8 cellular contexts compared by ENCODE assay signal in genomic region chr15:89358755-89359439, GRCh38. TPM values are rescaled to one million over a fixed set of nuclear protein-coding genes. Genes with fewer than 3 reads are reported as not detected.
A peak's percentile ranks its signal among the peaks of the same experiment; 100 is the strongest.
DNase-seq lines count a peak whose midpoint lies in the region; ATAC-seq and TF ChIP-seq lines count a peak whose summit lies in the region.

No MANE protein-coding gene starts in this region.

- 4% methylated on average over 68 of the region's 68 CpGs for WGBS in liver

- TF ChIP-seq CTCF in BJ (IDR thresholded peaks at IDR 0.05; ENCODE audit: insufficient read depth, low read depth, low read length) (peak; percentile 91), liver (IDR thresholded peaks at IDR 0.05; ENCODE audit: low read depth, low read length, missing input control) (no peak)

- H3K27ac ChIP-seq in liver (ENCODE audit: low read depth in 1 of 2, low read length in 2 of 2): no peak overlapping the region

- H3K27me3 Mint-ChIP-seq in activated CD4-positive, alpha-beta T cell treated with anti-CD3 and anti-CD28 coated beads, Interleukin-2, amount 10 ng/mL, durations not matched to agents 24 days and 14 days: peaks cover 73% of the 10 kb centered on the region

- CTCF ChIA-PET in BJ (lab: Yijun Ruan, JAX): interaction anchor here (0.6 to 7.8 kb wide), 50 partner anchors 8 to 258 kb away, joined by 3 to 164 read pairs (median 7); partner anchors contain the start of gene POLG

- ATAC-seq in GM19043 (IDR thresholded peaks at IDR 0.05; ENCODE audit: low read depth, unreplicated experiment): peak; percentile 76
- peak; percentile 83 for ATAC-seq in HG03342 (IDR thresholded peaks at IDR 0.05; ENCODE audit: unreplicated experiment)

- H3K27me3 ChIP-seq in BJ (ENCODE audit: control insufficient read depth, insufficient read depth, low read length) (peaks cover 67% of the 10 kb centered on the region), liver (ENCODE audit: control insufficient read depth in 4 of 4, insufficient read depth in 4 of 4, low read length in 3 of 4) (peaks cover 0 to 19% (median 9%) of the 10 kb centered on the region in 4 donors)

- no peaks in the 10 kb centered on the region for H3K9me3 Mint-ChIP-seq in activated CD4-positive, alpha-beta T cell treated with anti-CD3 and anti-CD28 coated beads, Interleukin-2, amount 10 ng/mL, durations not matched to agents 24 days and 14 days

- no peak overlapping the region for H3K9ac ChIP-seq in liver (ENCODE audit: low read depth in 1 of 2, low read length in 2 of 2)

- peaks cover 2 to 18% (median 9%) of the 10 kb centered on the region in 4 donors for H3K4me1 ChIP-seq in liver (ENCODE audit: control insufficient read depth in 4 of 4, insufficient read depth in 4 of 4, low read length in 3 of 4)

- peak; percentile 6 for DNase-seq in BJ (ENCODE audit: low read depth)
- peak; percentile 55 for DNase-seq in NCI-H460 (ENCODE audit: extremely low read depth, low read depth)
- peak; percentile 96 for DNase-seq in activated CD4-positive, alpha-beta T cell treated with anti-CD3 and anti-CD28 coated beads, Interleukin-2, amount 10 ng/mL, durations not matched to agents 24 days and 14 days
- DNase-seq in dedifferentiated amniotic fluid mesenchymal stem cell (ENCODE audit: extremely low spot score): peak; percentile 40
- peak; percentile 75 to 79 for DNase-seq in stimulated activated CD4-positive, alpha-beta T cell treated with anti-CD3 and anti-CD28 coated beads, Interleukin-4, amount 100 ng/mL, for 48 hours (ENCODE audit: low read depth in 2 of 2)

- H3K4me3 ChIP-seq in BJ (ENCODE audit: low read depth, low read length) (peak overlapping the region; percentile 45), liver (ENCODE audit: low read depth in 1 of 3, low read length in 3 of 3) (peak overlapping the region in 2 of 3 donors; percentile 34 to 55)

- intact Hi-C loops in activated CD4-positive, alpha-beta T cell treated with anti-CD3 and anti-CD28 coated beads, Interleukin-2, amount 10 ng/mL, durations not matched to agents 24 days and 14 days (cut with micrococcal nuclease): loop anchor here (1.0 to 2.0 kb wide), 3 partner anchors 42 to 113 kb away; no protein-coding TSS in a partner anchor

- H3K27ac Mint-ChIP-seq in activated CD4-positive, alpha-beta T cell treated with anti-CD3 and anti-CD28 coated beads, Interleukin-2, amount 10 ng/mL, durations not matched to agents 24 days and 14 days: peak overlapping the region; percentile 37

- peak overlapping the region; percentile 86 for H3K4me3 Mint-ChIP-seq in activated CD4-positive, alpha-beta T cell treated with anti-CD3 and anti-CD28 coated beads, Interleukin-2, amount 10 ng/mL, durations not matched to agents 24 days and 14 days

- H3K9me3 ChIP-seq in liver (ENCODE audit: control insufficient read depth in 4 of 4, low read length in 3 of 4): no peaks in the 10 kb centered on the region

- peak; percentile 91 to 97 for TF ChIP-seq RAD21 in liver (IDR thresholded peaks at IDR 0.05)

- H3K4me1 Mint-ChIP-seq in activated CD4-positive, alpha-beta T cell treated with anti-CD3 and anti-CD28 coated beads, Interleukin-2, amount 10 ng/mL, durations not matched to agents 24 days and 14 days: peaks cover 3% of the 10 kb centered on the region

- no peaks in the 10 kb centered on the region for H3K36me3 ChIP-seq in BJ (ENCODE audit: control insufficient read depth, insufficient read depth, low read length)
- H3K36me3 ChIP-seq in liver (ENCODE audit: control insufficient read depth in 4 of 4, insufficient read depth in 3 of 4, low read depth in 1 of 4, low read length in 3 of 4): no peaks in the 10 kb centered on the region

- H3K36me3 Mint-ChIP-seq in activated CD4-positive, alpha-beta T cell treated with anti-CD3 and anti-CD28 coated beads, Interleukin-2, amount 10 ng/mL, durations not matched to agents 24 days and 14 days (ENCODE audit: low read depth): no peaks in the 10 kb centered on the region

- POLR2A ChIA-PET in BJ (lab: Charles Lee): interaction anchor here (0.7 kb wide), 1 partner anchor 160 kb away, joined by 3 read pairs; no protein-coding TSS in a partner anchor

TF ChIP-seq in liver, 16 proteins besides CTCF, POLR2A, EP300 and RAD21:
- TF ChIP-seq YY1 (IDR thresholded peaks at IDR 0.05) (no peak), TAF1 (conservative IDR thresholded peaks at IDR 0.05) (no peak), REST (IDR thresholded peaks at IDR 0.05) (peak; percentile 84)

RNA-seq across cellular contexts. Expression of gene POLG, which starts 24.3 kb away (rescaled TPM):
- polyA plus RNA-seq in BJ (2011; rRNA removed) (13.9 and 17.6 TPM in 2 replicates), liver (10 to 100 TPM; 15.2 to 20.9 TPM)
- polyA minus RNA-seq in BJ (2011; rRNA and poly(A)+ RNA removed): 21.4 and 22.4 TPM in 2 replicates
- 30.5 and 38.8 TPM in 2 replicates for total RNA-seq in NCI-H460 (2014; rRNA removed; shearing (Covaris generic))
- 154 and 176 TPM in 2 replicates for polyA plus RNA-seq in NCI-H460 (2014; cell fraction: nucleus; rRNA removed)
- 124 and 134 TPM in 2 replicates for total RNA-seq in activated CD4-positive, alpha-beta T cell treated with anti-CD3 and anti-CD28 coated beads, Interleukin-2, amount 10 ng/mL, durations not matched to agents 24 days and 14 days
- 10 to 100 TPM; 41.9 to 53.1 TPM for total RNA-seq in liver

Comparison
In these comparisons a context has a peak if more than half of its experiments do, and no peak if none do; other contexts are left out.
1. DNase-seq: peak in every context shown above with its lines; median percentile 96 in activated CD4-positive, alpha-beta T cell treated with anti-CD3 and anti-CD28 coated beads, Interleukin-2, amount 10 ng/mL, durations not matched to agents 24 days and 14 days; 77 in stimulated activated CD4-positive, alpha-beta T cell treated with anti-CD3 and anti-CD28 coated beads, Interleukin-4, amount 100 ng/mL, for 48 hours; 55 in NCI-H460; 40 in dedifferentiated amniotic fluid mesenchymal stem cell; 6 in BJ.